Comparison of ENCODE assay signal across 21 cellular contexts in genomic region chr3:186004209-186004608, GRCh38.
DNase-seq lines count a peak whose midpoint lies in the region; ATAC-seq and TF ChIP-seq lines count a peak whose summit lies in the region.
"Had no signal": no experiment of that assay in that cellular context is flagged by ENCODE, and none has a peak within 500 bp of the region (broad histone marks: within the 10 kb centered on the region; RNA-seq: fewer than 3 reads in every experiment).

No MANE protein-coding gene starts in this region.

- no peaks in the 10 kb centered on the region for H3K36me3 Mint-ChIP-seq in type B pancreatic cell

- no peak overlapping the region for H3K27ac Mint-ChIP-seq in type B pancreatic cell
- H3K27ac Mint-ChIP-seq: CD4-positive, alpha-beta T cell had no signal

- H3K9ac ChIP-seq in SK-N-MC (ENCODE audit: insufficient read length), result no peak overlapping the region

- no peaks in the 10 kb centered on the region for H3K4me1 Mint-ChIP-seq in type B pancreatic cell (ENCODE audit: unreplicated experiment)

- ATAC-seq in GM18868 (IDR thresholded peaks at IDR 0.05; ENCODE audit: unreplicated experiment) (peak; percentile 28), GM21723 (IDR thresholded peaks at IDR 0.05; ENCODE audit: unreplicated experiment) (peak; percentile 37), HG03432 (IDR thresholded peaks at IDR 0.05; ENCODE audit: unreplicated experiment) (peak; percentile 52), GM18517 (IDR thresholded peaks at IDR 0.05; ENCODE audit: unreplicated experiment) (no peak)
- ATAC-seq: A549 had no signal

- no peaks in the 10 kb centered on the region for H3K36me3 ChIP-seq in SK-N-MC (ENCODE audit: insufficient read depth, low read length)

- no peak for TF ChIP-seq CTCF in type B pancreatic cell (conservative IDR thresholded peaks at IDR 0.05)

- peak overlapping the region; percentile 40; the same call in 1 of the 2 replicates for H3K27ac ChIP-seq in SK-N-MC
- H3K27ac ChIP-seq: A549, PC-9, RWPE1 had no signal

- DNase-seq in SK-N-MC (ENCODE audit: low read depth, low spot score) (no peak), DMS79 treated with DMSO at 0.1 percent for 48 hours (lab: John Stamatoyannopoulos, UW) (no peak), type B pancreatic cell (ENCODE audit: extremely low spot score, unreplicated experiment) (no peak), NOMO-1 treated with dmso at 0.1 percent for 144 hours (lab: John Stamatoyannopoulos, UW; ENCODE audit: unreplicated experiment) (no peak)
- DNase-seq: Caco-2; CD4-positive, alpha-beta T cell; GF-D8; H7; NCI-H1694 treated with DMSO at 0.1 percent for 48 hours; NCI-H2107; NCI-H524; PC-9; SIG-M5; T1000 had no signal

- H3K4me3 Mint-ChIP-seq in type B pancreatic cell, result no peak overlapping the region
- H3K4me3 Mint-ChIP-seq: CD4-positive, alpha-beta T cell had no signal

- H3K9me3 Mint-ChIP-seq in type B pancreatic cell, result no peaks in the 10 kb centered on the region
- H3K9me3 Mint-ChIP-seq: CD4-positive, alpha-beta T cell had no signal

- peaks cover 6% of the 10 kb centered on the region for H3K27me3 Mint-ChIP-seq in type B pancreatic cell

- H3K4me3 ChIP-seq in SK-N-MC, result no peak overlapping the region
- H3K4me3 ChIP-seq: A549, K562, PC-9 had no signal

- no peaks in the 10 kb centered on the region for H3K9me3 ChIP-seq in SK-N-MC (ENCODE audit: low read depth, low read length)
- H3K9me3 ChIP-seq: A549, Caco-2 had no signal
